In the genomic region with DNA sequence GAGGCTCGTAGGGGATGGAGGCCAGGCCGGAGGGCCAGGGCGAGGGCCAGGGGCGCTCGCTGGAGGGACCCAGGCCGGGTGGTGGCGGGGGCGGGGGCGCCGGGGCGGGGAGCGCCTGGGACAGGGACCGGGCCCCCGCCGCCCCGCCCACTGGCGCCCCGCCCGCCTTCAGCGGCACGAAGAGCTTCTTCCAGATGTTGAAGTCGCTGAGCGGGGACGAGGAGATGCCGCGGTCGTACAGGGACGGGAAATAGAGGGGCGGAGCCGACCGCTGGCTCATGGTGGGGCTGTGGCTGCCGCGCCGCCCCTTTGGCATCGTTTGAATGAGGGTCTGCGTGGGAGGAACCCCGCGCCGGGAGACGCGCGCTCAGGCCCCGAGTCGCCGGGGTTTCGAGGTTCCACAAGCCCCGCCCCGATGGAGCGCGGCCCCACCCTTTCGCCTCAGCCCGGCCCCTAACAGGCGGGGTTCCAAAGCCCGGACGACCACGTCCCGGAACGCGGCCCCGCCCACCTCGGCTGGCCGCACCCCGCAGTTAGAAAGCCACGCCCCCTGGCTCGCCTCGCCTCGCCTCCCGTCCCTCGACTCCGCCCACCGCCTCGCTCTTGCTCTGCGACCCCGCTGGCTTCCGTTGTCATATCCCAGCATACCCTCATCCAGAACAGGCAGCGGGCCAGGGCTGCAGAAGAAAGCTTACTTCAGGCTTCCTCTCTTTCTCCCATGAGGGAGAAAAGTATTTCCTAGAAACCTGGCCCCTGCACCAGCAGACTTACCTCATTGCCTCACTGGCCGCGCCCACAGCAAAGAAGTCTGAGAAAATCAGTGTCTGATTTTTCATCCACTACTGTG, we compare ENCODE assay signal across 8 cellular contexts. TPM values are rescaled to one million over a fixed set of nuclear protein-coding genes. Genes with fewer than 3 reads are reported as not detected.
DNase-seq lines count a peak whose midpoint lies in the region; ATAC-seq and TF ChIP-seq lines count a peak whose summit lies in the region.

A gene with protein sequence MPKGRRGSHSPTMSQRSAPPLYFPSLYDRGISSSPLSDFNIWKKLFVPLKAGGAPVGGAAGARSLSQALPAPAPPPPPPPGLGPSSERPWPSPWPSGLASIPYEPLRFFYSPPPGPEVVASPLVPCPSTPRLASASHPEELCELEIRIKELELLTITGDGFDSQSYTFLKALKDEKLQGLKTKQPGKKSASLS (minus strand): TSS at position 402 of the 847 bp plus-strand sequence. CDS start 86 bp downstream, at position 316.

- H3K4me3 Mint-ChIP-seq in natural killer cell: peak within 1 kb of the TSS; percentile 89
- H3K4me3 Mint-ChIP-seq in stimulated activated naive B cell treated with anti-CD40 and anti-IgM and Interleukin-4, amounts not matched to agents 10 μg/mL and 1 μg/mL and 100 μg/mL, for 72 hours: peak within 1 kb of the TSS; percentile 93

- peaks cover 16% of the 10 kb centered on the region in 2 donors for H3K4me1 Mint-ChIP-seq in natural killer cell
- H3K4me1 Mint-ChIP-seq in stimulated activated naive B cell treated with anti-CD40 and anti-IgM and Interleukin-4, amounts not matched to agents 10 μg/mL and 1 μg/mL and 100 μg/mL, for 72 hours: peaks cover 16 to 21% of the 10 kb centered on the region in 2 donors

- DNase-seq in EH (ENCODE audit: low read depth) (peak; percentile 97), H4 (ENCODE audit: low spot score) (peak; percentile 92), LNCaP clone FGC (ENCODE audit: low read depth) (no peak), RWPE1 (ENCODE audit: low spot score) (peak; percentile 90), fibroblast of peridontal ligament (ENCODE audit: extremely low read depth) (peak; percentile 90), natural killer cell (peak; percentile 95)
- DNase-seq in activated T-helper 9 cell treated with anti-CD3 and anti-CD28 coated beads, Interleukin-2, amount 50 U/mL, for 16 hours (ENCODE audit: low read depth): peak; percentile 84
- DNase-seq in stimulated activated naive B cell treated with anti-CD40 and anti-IgM and Interleukin-4, amounts not matched to agents 10 μg/mL and 1 μg/mL and 100 μg/mL, for 72 hours: peak; percentile 86

- POLR2A ChIA-PET in RWPE1 (lab: Yijun Ruan, JAX; ENCODE audit: low non-redundant PET): no interaction called here

- ATAC-seq in natural killer cell: peak; percentile 96 to 98 (median 97)
- ATAC-seq in stimulated activated naive B cell treated with anti-CD40 and anti-IgM and Interleukin-4, amounts not matched to agents 10 μg/mL and 1 μg/mL and 100 μg/mL, for 72 hours (replicated peaks): peak; percentile 90 to 94

- TF ChIP-seq CTCF in LNCaP clone FGC (IDR thresholded peaks at IDR 0.05; ENCODE audit: control insufficient read depth, extremely low read depth, insufficient read depth) (no peak), RWPE1 (conservative IDR thresholded peaks at IDR 0.05; ENCODE audit: low read depth) (no peak), natural killer cell (IDR thresholded peaks at IDR 0.05) (no peak)

- peak within 1 kb of the TSS; percentile 56 for H3K4me3 ChIP-seq in LNCaP clone FGC (ENCODE audit: low read depth, low read length)

- intact Hi-C loops in natural killer cell (cut with micrococcal nuclease): loop anchor here (1.0 to 2.0 kb wide), 4 partner anchors 34 to 738 kb away; a partner anchor contains a TSS

- H3K27ac Mint-ChIP-seq in natural killer cell: peak within 1 kb of the TSS; percentile 74 to 80
- H3K27ac Mint-ChIP-seq in stimulated activated naive B cell treated with anti-CD40 and anti-IgM and Interleukin-4, amounts not matched to agents 10 μg/mL and 1 μg/mL and 100 μg/mL, for 72 hours: peak within 1 kb of the TSS; percentile 87

- CTCF ChIA-PET in RWPE1 (lab: Yijun Ruan, JAX): interaction anchor here (0.6 to 0.7 kb wide), 2 partner anchors 217 to 808 kb away, joined by 3 to 4 read pairs; a partner anchor contains a TSS

- H3K9me3 Mint-ChIP-seq in natural killer cell: no peaks in the 10 kb centered on the region
- H3K9me3 Mint-ChIP-seq in stimulated activated naive B cell treated with anti-CD40 and anti-IgM and Interleukin-4, amounts not matched to agents 10 μg/mL and 1 μg/mL and 100 μg/mL, for 72 hours: no peaks in the 10 kb centered on the region

- peak within 1 kb of the TSS; percentile 90 for H3K27ac ChIP-seq in RWPE1

- no peaks in the 10 kb centered on the region for H3K36me3 Mint-ChIP-seq in natural killer cell
- no peaks in the 10 kb centered on the region for H3K36me3 Mint-ChIP-seq in stimulated activated naive B cell treated with anti-CD40 and anti-IgM and Interleukin-4, amounts not matched to agents 10 μg/mL and 1 μg/mL and 100 μg/mL, for 72 hours

- H3K27me3 Mint-ChIP-seq in natural killer cell (ENCODE audit: low read depth in 2 of 2): peaks cover 24 to 25% of the 10 kb centered on the region in 2 donors
- H3K27me3 Mint-ChIP-seq in stimulated activated naive B cell treated with anti-CD40 and anti-IgM and Interleukin-4, amounts not matched to agents 10 μg/mL and 1 μg/mL and 100 μg/mL, for 72 hours: peaks cover 7 to 12% of the 10 kb centered on the region in 2 donors

RNA-seq across cellular contexts. Expression of the gene that starts here (rescaled TPM):
- not detected in 2 replicates for total RNA-seq in H4 (2014; rRNA removed; shearing (Covaris generic))
- not detected for total RNA-seq in natural killer cell

Comparison
In these comparisons a context has a peak if more than half of its experiments do, and no peak if none do; other contexts are left out.
1. Peak in DNase-seq in H4; RNA of the gene not detected or under 1 TPM.
2. Peak in DNase-seq and ATAC-seq in natural killer cell; RNA of the gene not detected or under 1 TPM.